Comparison of ENCODE assay signal across 16 cellular contexts in the genomic region with DNA sequence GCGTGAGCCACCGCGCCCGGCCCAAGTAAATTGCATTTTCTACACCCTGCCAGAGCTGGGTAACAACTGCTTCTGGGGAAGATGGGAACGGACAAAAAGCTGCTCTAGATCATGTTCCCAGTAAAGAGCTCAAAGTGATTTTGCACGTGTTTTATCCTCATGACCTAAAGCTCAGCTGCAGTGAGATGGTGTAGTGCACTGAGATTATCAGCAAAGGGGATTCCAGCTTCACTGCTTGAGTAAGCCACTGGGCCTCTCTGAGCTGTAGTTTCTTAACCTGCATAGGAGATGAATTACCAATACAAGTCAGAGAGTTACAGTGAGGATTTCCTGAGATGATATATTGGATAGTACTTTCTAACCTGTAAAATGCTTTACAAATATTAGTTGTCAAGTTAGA.
"Had no signal": no experiment of that assay in that cellular context is flagged by ENCODE, and none has a peak within 500 bp of the region (broad histone marks: within the 10 kb centered on the region; RNA-seq: fewer than 3 reads in every experiment).

No MANE protein-coding gene starts in this region.

- ATAC-seq: body of pancreas; left colon; naive thymus-derived CD8-positive, alpha-beta T cell; T-helper 17 cell had no signal

- H3K27me3 ChIP-seq: body of pancreas, pancreas had no signal

- DNase-seq: activated CD4-positive, alpha-beta T cell treated with anti-CD3 and anti-CD28 coated beads, Interleukin-2, amount 50 U/mL, for 1 hour; activated CD4-positive, CD25-positive, alpha-beta regulatory T cell; activated CD8-positive, alpha-beta memory T cell treated with anti-CD3 and anti-CD28 coated beads for 24 hours; activated gamma-delta T cell treated with Interleukin-2 at 50 U/mL for 16 hours; amniotic stem cell; body of pancreas; effector memory CD4-positive, alpha-beta T cell; foreskin fibroblast; left colon; mammary epithelial cell; naive thymus-derived CD8-positive, alpha-beta T cell; pancreas; stimulated activated CD4-positive, alpha-beta T cell treated with anti-CD3 and anti-CD28 coated beads, Interleukin-4, amount 100 ng/mL, for 1 hour; stimulated activated naive CD4-positive, alpha-beta T cell; T-helper 17 cell; trophoblast cell had no signal

- H3K4me3 ChIP-seq: body of pancreas, pancreas had no signal

- H3K27ac ChIP-seq: body of pancreas, pancreas had no signal

- H3K36me3 ChIP-seq: pancreas had no signal

- H3K9me3 ChIP-seq: body of pancreas, pancreas had no signal
